In the genomic region with DNA sequence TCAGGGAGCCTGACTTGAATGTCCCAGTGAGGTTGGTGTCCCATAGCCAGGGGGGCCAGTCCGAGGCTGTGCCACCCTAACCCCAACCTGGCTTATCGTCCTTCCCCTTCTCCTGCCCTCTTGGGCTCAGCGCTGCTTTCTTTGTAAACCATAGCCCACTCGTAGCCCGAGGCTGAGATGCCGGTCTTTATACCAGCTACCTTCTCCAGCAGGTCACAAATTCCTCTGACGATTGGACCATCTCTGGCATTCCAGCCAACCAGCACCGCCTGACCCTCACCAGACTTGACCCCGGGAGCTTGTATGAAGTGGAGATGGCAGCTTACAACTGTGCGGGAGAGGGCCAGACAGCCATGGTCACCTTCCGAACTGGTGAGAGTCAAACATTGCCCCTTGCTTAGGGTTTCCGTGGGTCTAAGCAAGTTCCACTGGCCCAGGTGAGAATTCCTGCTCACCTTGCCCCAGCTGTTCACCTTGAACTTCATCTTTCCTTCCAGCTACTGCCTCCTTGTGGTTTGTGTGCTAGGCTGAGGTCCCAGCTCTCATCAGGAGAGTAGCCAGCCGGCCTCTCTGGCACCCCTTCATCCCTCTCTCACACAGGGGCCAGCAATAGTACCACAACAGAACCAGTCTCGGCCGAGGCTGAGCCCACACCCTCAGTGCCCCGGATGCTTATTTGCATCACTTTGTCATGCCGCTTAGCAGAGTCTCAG, we compare ENCODE assay signal across 14 cellular contexts.
DNase-seq lines count a peak whose midpoint lies in the region; ATAC-seq, FAIRE-seq and TF ChIP-seq lines count a peak whose summit lies in the region.
"Had no signal": no experiment of that assay in that cellular context is flagged by ENCODE, and none has a peak within 500 bp of the region (broad histone marks: within the 10 kb centered on the region; RNA-seq: fewer than 3 reads in every experiment).

No MANE protein-coding gene starts in this region.

- peak; percentile 16; the same call in 1 of the 2 replicates for TF ChIP-seq CTCF in C4-2B (conservative IDR thresholded peaks at IDR 0.05)
- TF ChIP-seq CTCF in astrocyte of the spinal cord (IDR thresholded peaks at IDR 0.05; ENCODE audit: low read depth, low read length): peak; percentile 20
- TF ChIP-seq CTCF in keratinocyte (optimal IDR thresholded peaks at IDR 0.05 in 1 of 3, IDR thresholded peaks at IDR 0.05 in 1 of 3, conservative IDR thresholded peaks at IDR 0.05 in 1 of 3; ENCODE audit: extremely low read depth in 1 of 3, insufficient read depth in 2 of 3, low read length in 3 of 3): peak; percentile 46 to 71 (median 52)

- in situ Hi-C loops in astrocyte of the spinal cord (cut with HindIII; ENCODE audit: low sequenced_read_pairs): no loop called here

- peaks cover 3 to 5% of the 10 kb centered on the region in 2 experiments for H3K36me3 ChIP-seq in keratinocyte (ENCODE audit: control insufficient read depth in 2 of 2, extremely low read depth in 1 of 2, insufficient read depth in 2 of 2, low read length in 2 of 2)

- H3K4me1 ChIP-seq in keratinocyte (ENCODE audit: control insufficient read depth, extremely low read depth, insufficient read depth, low read length): no peaks in the 10 kb centered on the region

- no peak overlapping the region for H3K9ac ChIP-seq in keratinocyte (ENCODE audit: control insufficient read depth, extremely low read depth, insufficient read depth, low read length)

- no peaks in the 10 kb centered on the region for H3K27me3 ChIP-seq in keratinocyte (ENCODE audit: control insufficient read depth, extremely low read depth, insufficient read depth, low read length)

- no peak for DNase-seq in astrocyte of the spinal cord (ENCODE audit: low read depth, low spot score)
- no peak for DNase-seq in keratinocyte (ENCODE audit: low read depth, low spot score)
- no peak for DNase-seq in effector CD4-positive, alpha-beta T cell
- no peak for DNase-seq in activated CD4-positive, alpha-beta T cell treated with anti-CD3 and anti-CD28 coated beads, Interleukin-2, amount 50 U/mL, for 48 hours
- no peak for DNase-seq in stimulated activated CD4-positive, alpha-beta T cell treated with anti-CD3 and anti-CD28 coated beads, Interleukin-4, amount 100 ng/mL, for 4 hours
- DNase-seq: activated T-cell treated with anti-CD3 and anti-CD28 coated beads, Interleukin-2, amount 50 U/mL, for 4 hours; GF-D8; GOT3; Kasumi-1; NCI-H345 had no signal

- dilution Hi-C loops in keratinocyte (cut with MboI; ENCODE audit: extremely low pct_ligation_motif_present, low sequenced_read_pairs): no loop called here

- H3K4me2 ChIP-seq in keratinocyte (ENCODE audit: control insufficient read depth, extremely low read depth, insufficient read depth, low read depth, low read length): no peak overlapping the region

- H2AFZ ChIP-seq in keratinocyte (ENCODE audit: control insufficient read depth, low read length): no peak overlapping the region

- no peak overlapping the region for H3K27ac ChIP-seq in C4-2B
- no peak overlapping the region for H3K27ac ChIP-seq in keratinocyte (ENCODE audit: control insufficient read depth, insufficient read depth, low read length)

- ATAC-seq in GM21447 (IDR thresholded peaks at IDR 0.05; ENCODE audit: unreplicated experiment) (peak; percentile 10), GM21528 (IDR thresholded peaks at IDR 0.05; ENCODE audit: low FRiP score, unreplicated experiment) (no peak)
- ATAC-seq: activated T-cell treated with anti-CD3 and anti-CD28 coated beads, Interleukin-2, amount 50 U/mL, for 4 hours had no signal

- H3K4me3 ChIP-seq in astrocyte of the spinal cord (ENCODE audit: low read depth, low read length): no peak overlapping the region
- H3K4me3 ChIP-seq in keratinocyte (ENCODE audit: control insufficient read depth in 2 of 3, extremely low read depth in 1 of 3, insufficient read depth in 2 of 3, low read depth in 1 of 3, low read length in 3 of 3): no peak overlapping the region

- no peaks in the 10 kb centered on the region for H3K9me3 ChIP-seq in keratinocyte (ENCODE audit: control insufficient read depth, low read depth, low read length)

- no peaks in the 10 kb centered on the region for H4K20me1 ChIP-seq in keratinocyte (ENCODE audit: control insufficient read depth, extremely low read depth, insufficient read depth, low read length)

- H3K79me2 ChIP-seq in keratinocyte (ENCODE audit: control insufficient read depth, insufficient read depth, low read length): no peaks in the 10 kb centered on the region

- no peaks in the 10 kb centered on the region for H3K9me1 ChIP-seq in keratinocyte (ENCODE audit: control insufficient read depth, extremely low read depth, insufficient read depth, low read length)

- FAIRE-seq in keratinocyte (lab: Jason Lieb, UNC): peak; percentile 57
- FAIRE-seq: endometrium had no signal
